ENCODE assay signal across 8 cellular contexts in the genomic region with DNA sequence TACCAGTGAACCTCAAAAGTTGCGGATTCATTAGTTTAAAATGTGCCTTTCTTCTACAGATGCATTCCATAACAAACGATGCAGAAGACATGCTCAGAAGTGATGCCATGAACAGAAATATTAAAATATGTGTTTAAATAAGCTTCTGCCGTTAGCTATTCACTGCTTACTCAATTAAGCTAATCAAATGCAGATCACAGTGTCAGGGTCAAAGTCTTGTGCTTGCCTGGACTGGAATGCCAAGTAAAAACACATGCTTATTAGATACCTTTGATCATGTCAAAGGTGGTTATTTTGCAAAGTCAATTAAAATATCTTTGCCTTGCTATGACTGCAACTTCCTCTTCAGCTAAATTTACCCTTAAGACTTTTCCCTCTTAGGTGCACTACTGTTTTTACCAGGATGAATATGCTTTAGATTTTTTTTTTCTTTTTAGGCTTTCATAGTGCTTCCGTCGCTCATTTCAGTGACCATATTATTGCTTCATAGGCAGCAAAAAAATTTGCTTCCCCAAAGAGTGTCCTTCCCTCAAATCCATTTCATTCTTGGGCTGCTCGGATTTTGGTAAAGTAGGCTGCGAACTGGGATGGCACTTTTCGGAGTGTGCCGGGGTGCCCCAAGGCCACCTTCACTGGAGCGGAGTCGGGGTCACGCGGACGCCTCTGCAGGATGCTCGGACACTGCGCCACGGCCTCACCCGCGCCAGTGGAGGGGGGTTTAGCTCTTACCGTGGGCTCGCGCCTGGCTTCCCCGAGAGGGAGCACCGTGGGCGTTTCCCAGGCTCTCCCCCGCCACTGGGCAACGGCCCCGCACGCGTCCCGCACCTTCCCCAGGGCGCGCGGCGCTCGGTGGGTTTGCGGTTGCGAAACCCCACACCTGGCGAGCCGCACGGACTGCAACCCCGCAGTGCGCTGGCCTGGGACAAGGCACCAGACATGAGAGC. TPM values are rescaled to one million over a fixed set of nuclear protein-coding genes. Genes with fewer than 3 reads are reported as not detected.
A peak's percentile ranks its signal among the peaks of the same experiment; 100 is the strongest.
DNase-seq lines count a peak whose midpoint lies in the region; ATAC-seq and TF ChIP-seq lines count a peak whose summit lies in the region.

No MANE protein-coding gene starts in this region.

- H3K27ac Mint-ChIP-seq in activated CD4-positive, alpha-beta T cell treated with anti-CD3 and anti-CD28 coated beads for 36 hours, result peak overlapping the region; percentile 30
- H3K27ac Mint-ChIP-seq in WTC11, result no peak overlapping the region

- no peaks in the 10 kb centered on the region for H3K36me3 Mint-ChIP-seq in activated CD4-positive, alpha-beta T cell treated with anti-CD3 and anti-CD28 coated beads for 36 hours (ENCODE audit: low read depth)
- H3K36me3 Mint-ChIP-seq in WTC11, result no peaks in the 10 kb centered on the region

- DNase-seq in activated CD4-positive, alpha-beta T cell treated with anti-CD3 and anti-CD28 coated beads for 36 hours, result peak; percentile 24
- no peak for DNase-seq in activated CD4-positive, alpha-beta T cell treated with anti-CD3 and anti-CD28 coated beads, Interleukin-2, amount 50 U/mL, for 1 hour
- peak; percentile 27 to 32 for DNase-seq in HL-60 (ENCODE audit: low read depth in 1 of 2, low spot score in 1 of 2)
- peak; percentile 22 for DNase-seq in WTC11 (ENCODE audit: low spot score)
- peak; percentile 26 for DNase-seq in fibroblast of the aortic adventitia (ENCODE audit: low read depth)
- DNase-seq in occipital lobe (lab: John Stamatoyannopoulos, UW), result peak; percentile 10
- DNase-seq in HPDE6-E6E7 (ENCODE audit: extremely low spot score), result no peak

- POLR2A ChIA-PET in activated CD4-positive, alpha-beta T cell treated with anti-CD3 and anti-CD28 coated beads for 36 hours (lab: Charles Lee), result no interaction called here
- POLR2A ChIA-PET in WTC11 (lab: Charles Lee), result no interaction called here

- H3K27me3 ChIP-seq in HL-60 (ENCODE audit: insufficient read depth, poor library complexity, severe bottlenecking), result no peaks in the 10 kb centered on the region

- H3K27me3 Mint-ChIP-seq in activated CD4-positive, alpha-beta T cell treated with anti-CD3 and anti-CD28 coated beads for 36 hours, result no peaks in the 10 kb centered on the region
- H3K27me3 Mint-ChIP-seq in WTC11 (ENCODE audit: low read depth), result peaks cover 8% of the 10 kb centered on the region

- peaks cover 11% of the 10 kb centered on the region for H3K4me1 Mint-ChIP-seq in activated CD4-positive, alpha-beta T cell treated with anti-CD3 and anti-CD28 coated beads for 36 hours
- peaks cover 36% of the 10 kb centered on the region for H3K4me1 Mint-ChIP-seq in WTC11

- CTCF ChIA-PET in activated CD4-positive, alpha-beta T cell treated with anti-CD3 and anti-CD28 coated beads for 36 hours (lab: Charles Lee), result interaction anchor here (0.8 to 1.4 kb wide), 2 partner anchors 23 to 42 kb away, joined by 3 to 7 read pairs; no protein-coding TSS in a partner anchor
- CTCF ChIA-PET in WTC11 (lab: Charles Lee), result no interaction called here

- peak overlapping the region; percentile 76 for H3K4me3 ChIP-seq in HL-60 (replicated peaks; ENCODE audit: insufficient read depth, low read length)
- H3K4me3 ChIP-seq in fibroblast of the aortic adventitia (ENCODE audit: low read depth, low read length), result peak overlapping the region; percentile 87

- intact Hi-C loops in activated CD4-positive, alpha-beta T cell treated with anti-CD3 and anti-CD28 coated beads for 36 hours (cut with DNase I, micrococcal nuclease), result loop anchor here (1.0 to 2.0 kb wide), 2 partner anchors 19 kb away; a partner anchor contains a TSS

- no peaks in the 10 kb centered on the region for H3K9me3 Mint-ChIP-seq in activated CD4-positive, alpha-beta T cell treated with anti-CD3 and anti-CD28 coated beads for 36 hours (ENCODE audit: low read depth)
- no peaks in the 10 kb centered on the region for H3K9me3 Mint-ChIP-seq in WTC11

- H3K27ac ChIP-seq in HL-60 (replicated peaks), result peak overlapping the region; percentile 81

- TF ChIP-seq CTCF in HL-60 (IDR thresholded peaks at IDR 0.05; ENCODE audit: insufficient read depth, low read length) (no peak), WTC11 (IDR thresholded peaks at IDR 0.05) (no peak), fibroblast of the aortic adventitia (IDR thresholded peaks at IDR 0.05; ENCODE audit: insufficient read depth, low read length) (no peak)

- ATAC-seq in activated CD4-positive, alpha-beta T cell treated with anti-CD3 and anti-CD28 coated beads for 36 hours, result peak; percentile 13
- ATAC-seq in WTC11, result peak; percentile 4; the same call in 1 of the 2 replicates
- no peak for ATAC-seq in GM18519 (IDR thresholded peaks at IDR 0.05; ENCODE audit: low FRiP score, unreplicated experiment)

- H3K4me3 Mint-ChIP-seq in activated CD4-positive, alpha-beta T cell treated with anti-CD3 and anti-CD28 coated beads for 36 hours, result peak overlapping the region; percentile 82
- H3K4me3 Mint-ChIP-seq in WTC11, result peak overlapping the region; percentile 78

TF ChIP-seq in WTC11, 78 proteins besides CTCF, POLR2A, EP300 and RAD21:
- TF ChIP-seq ATF1 (CRISPR knock-in tag; IDR thresholded peaks at IDR 0.05) (no peak), GABPB1 (CRISPR knock-in tag; IDR thresholded peaks at IDR 0.05) (peak; percentile 32; the same call in 1 of the 2 replicates), ESRRA (CRISPR knock-in tag; IDR thresholded peaks at IDR 0.05; ENCODE audit: borderline replicate concordance) (peak; percentile 66; the same call in 1 of the 2 replicates)
- TF ChIP-seq, protein P1, sequence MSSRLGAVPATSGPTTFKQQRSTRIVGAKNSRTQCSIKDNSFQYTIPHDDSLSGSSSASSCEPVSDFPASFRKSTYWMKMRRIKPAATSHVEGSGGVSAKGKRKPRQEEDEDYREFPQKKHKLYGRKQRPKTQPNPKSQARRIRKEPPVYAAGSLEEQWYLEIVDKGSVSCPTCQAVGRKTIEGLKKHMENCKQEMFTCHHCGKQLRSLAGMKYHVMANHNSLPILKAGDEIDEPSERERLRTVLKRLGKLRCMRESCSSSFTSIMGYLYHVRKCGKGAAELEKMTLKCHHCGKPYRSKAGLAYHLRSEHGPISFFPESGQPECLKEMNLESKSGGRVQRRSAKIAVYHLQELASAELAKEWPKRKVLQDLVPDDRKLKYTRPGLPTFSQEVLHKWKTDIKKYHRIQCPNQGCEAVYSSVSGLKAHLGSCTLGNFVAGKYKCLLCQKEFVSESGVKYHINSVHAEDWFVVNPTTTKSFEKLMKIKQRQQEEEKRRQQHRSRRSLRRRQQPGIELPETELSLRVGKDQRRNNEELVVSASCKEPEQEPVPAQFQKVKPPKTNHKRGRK (CRISPR knock-in tag; IDR thresholded peaks at IDR 0.05; ENCODE audit: borderline replicate concordance), result no peak

RNA-seq across cellular contexts. Expression of a gene that starts 0.7 kb away (rescaled TPM):
- 1 to 10 TPM; 6.4 to 9.8 TPM for total RNA-seq in activated CD4-positive, alpha-beta T cell treated with anti-CD3 and anti-CD28 coated beads for 36 hours
- total RNA-seq in WTC11 (2021) (23.4 to 28.3 TPM (median 27.3 TPM) in 3 replicates), fibroblast of the aortic adventitia (ENCODE audit: low replicate concordance) (8.4 and 17.1 TPM in 2 replicates), occipital lobe (14.2 TPM)

RNA-seq across cellular contexts. Expression of a gene that starts 19.0 kb away (rescaled TPM):
- total RNA-seq in activated CD4-positive, alpha-beta T cell treated with anti-CD3 and anti-CD28 coated beads for 36 hours, result 10 to 100 TPM; 41.9 to 45.4 TPM
- total RNA-seq in WTC11 (2021) (54.5 to 67.3 TPM (median 62.0 TPM) in 3 replicates), fibroblast of the aortic adventitia (ENCODE audit: low replicate concordance) (92.9 and 147 TPM in 2 replicates), occipital lobe (86.1 TPM)

Comparison
In these comparisons a context has a peak if more than half of its experiments do, and no peak if none do; other contexts are left out.
1. DNase-seq: peak in activated CD4-positive, alpha-beta T cell treated with anti-CD3 and anti-CD28 coated beads for 36 hours (single experiment), HL-60 (2 of 2), WTC11 (single experiment), fibroblast of the aortic adventitia (single experiment) and occipital lobe (single experiment); none in activated CD4-positive, alpha-beta T cell treated with anti-CD3 and anti-CD28 coated beads, Interleukin-2, amount 50 U/mL, for 1 hour (single experiment) and HPDE6-E6E7 (single experiment).